ENCODE assay signal across 21 cellular contexts in the genomic region with DNA sequence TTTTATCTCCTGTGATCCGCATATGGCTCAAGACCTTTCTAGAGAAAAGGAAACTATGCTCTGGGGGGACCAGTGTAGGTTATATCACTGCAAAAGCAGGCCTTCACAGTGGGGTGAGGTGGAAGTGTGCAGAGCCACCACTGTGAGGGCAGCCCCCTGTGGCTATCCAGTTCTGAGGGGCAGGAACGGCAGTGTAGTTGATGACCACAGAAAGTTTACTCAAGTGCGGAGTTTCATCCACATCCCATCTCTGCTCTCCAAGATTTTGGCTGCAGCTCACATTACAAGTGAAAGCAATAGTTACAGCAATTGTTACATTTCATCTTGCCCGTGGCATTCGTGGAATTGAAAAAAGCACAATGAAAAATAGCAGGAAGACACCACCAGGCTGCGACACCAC.
"Had no signal": no experiment of that assay in that cellular context is flagged by ENCODE, and none has a peak within 500 bp of the region (broad histone marks: within the 10 kb centered on the region; RNA-seq: fewer than 3 reads in every experiment).

No MANE protein-coding gene starts in this region.

- DNase-seq: activated B cell treated with CpG ODN at 0.5 μM for 24 hours; activated CD8-positive, alpha-beta memory T cell treated with anti-CD3 and anti-CD28 coated beads, Interleukin-2, amount 50 U/mL, for 4 hours; activated naive CD4-positive, alpha-beta T cell; activated T-cell treated with anti-CD3 and anti-CD28 coated beads, Interleukin-2, amount 50 U/mL, for 24 hours; cerebellar nuclear complex; dorsolateral prefrontal cortex; left cardiac atrium; midbrain; naive thymus-derived CD4-positive, alpha-beta T cell; ovary; retina; sigmoid colon; small intestine; stimulated activated CD4-positive, alpha-beta T cell treated with anti-CD3 and anti-CD28 coated beads, Interleukin-1b, Interleukin-23, amount 100 ng/mL, for 48 hours; stimulated activated naive CD4-positive, alpha-beta T cell treated with Interleukin-2 at 50 U/mL for 16 hours had no signal

- H3K27me3 Mint-ChIP-seq: activated B cell treated with CpG ODN at 0.5 μM for 24 hours; activated T-cell treated with anti-CD3 and anti-CD28 coated beads, Interleukin-2, amount 50 U/mL, for 24 hours; naive thymus-derived CD4-positive, alpha-beta T cell had no signal

- H3K4me1 Mint-ChIP-seq: activated B cell treated with CpG ODN at 0.5 μM for 24 hours had no signal

- ATAC-seq: activated naive CD4-positive, alpha-beta T cell treated with anti-CD3 and anti-CD28 coated beads, Interleukin-2, amount 50 U/mL, for 72 hours; left cardiac atrium; naive thymus-derived CD4-positive, alpha-beta T cell had no signal

- H3K4me3 Mint-ChIP-seq: activated B cell treated with CpG ODN at 0.5 μM for 24 hours; activated T-cell treated with anti-CD3 and anti-CD28 coated beads, Interleukin-2, amount 50 U/mL, for 24 hours; naive thymus-derived CD4-positive, alpha-beta T cell; T-helper 2 cell treated with Interferon-gamma antibody and Interleukin-4, amounts not matched to agents 5 μg/mL and 100 μg/mL, for 36 hours had no signal

- H3K4me1 ChIP-seq: prostate gland, sigmoid colon, tibial nerve had no signal

- H3K4me3 ChIP-seq: cardiac muscle cell, coronary artery, dorsolateral prefrontal cortex, ovary, prostate gland, sigmoid colon, tibial nerve had no signal

- H3K27ac Mint-ChIP-seq: activated B cell treated with CpG ODN at 0.5 μM for 24 hours; activated naive CD4-positive, alpha-beta T cell treated with anti-CD3 and anti-CD28 coated beads, Interleukin-2, amount 50 U/mL, for 72 hours; activated T-cell treated with anti-CD3 and anti-CD28 coated beads, Interleukin-2, amount 50 U/mL, for 24 hours; naive thymus-derived CD4-positive, alpha-beta T cell; T-helper 2 cell treated with Interferon-gamma antibody and Interleukin-4, amounts not matched to agents 5 μg/mL and 100 μg/mL, for 36 hours had no signal

- H3K36me3 ChIP-seq: ovary had no signal

- H3K9me3 ChIP-seq: ovary, prostate gland, sigmoid colon, tibial nerve had no signal

- H3K27ac ChIP-seq: cardiac muscle cell, coronary artery, dorsolateral prefrontal cortex, ovary, prostate gland, sigmoid colon, tibial nerve had no signal

- H3K27me3 ChIP-seq: cardiac muscle cell, dorsolateral prefrontal cortex, ovary, sigmoid colon, tibial nerve had no signal

- H3K36me3 Mint-ChIP-seq: activated naive CD4-positive, alpha-beta T cell treated with anti-CD3 and anti-CD28 coated beads, Interleukin-2, amount 50 U/mL, for 72 hours had no signal

- H3K9me3 Mint-ChIP-seq: activated B cell treated with CpG ODN at 0.5 μM for 24 hours; activated naive CD4-positive, alpha-beta T cell treated with anti-CD3 and anti-CD28 coated beads, Interleukin-2, amount 50 U/mL, for 72 hours; activated T-cell treated with anti-CD3 and anti-CD28 coated beads, Interleukin-2, amount 50 U/mL, for 24 hours had no signal
